ENCODE assay signal across 24 cellular contexts in genomic region chr2:43958397-43959275, GRCh38. TPM values are rescaled to one million over a fixed set of nuclear protein-coding genes. Genes with fewer than 3 reads are reported as not detected.
DNase-seq lines count a peak whose midpoint lies in the region; ATAC-seq, FAIRE-seq and TF ChIP-seq lines count a peak whose summit lies in the region.
"Had no signal": no experiment of that assay in that cellular context is flagged by ENCODE, and none has a peak within 500 bp of the region (broad histone marks: within the 10 kb centered on the region; RNA-seq: fewer than 3 reads in every experiment).

No MANE protein-coding gene starts in this region.

- peak overlapping the region; percentile 55 for H3K27ac Mint-ChIP-seq in mesothelial cell of epicardium
- H3K27ac Mint-ChIP-seq: CD4-positive, alpha-beta T cell; GM23338; IgD-negative memory B cell had no signal

- H3K9ac ChIP-seq in K562 (ENCODE audit: insufficient read depth in 1 of 2, low read depth in 2 of 2, low read length in 2 of 2), result no peak overlapping the region
- H3K9ac ChIP-seq: BLaER1 treated with 17β-estradiol and CSF1 and Interleukin-3, amounts not matched to agents 10 nM and 100 nM had no signal

- TF ChIP-seq EP300 in K562 (IDR thresholded peaks at IDR 0.05; ENCODE audit: low read length), result no peak

- H4K20me1 ChIP-seq in K562 (replicated peaks; ENCODE audit: control insufficient read depth, insufficient read depth, low read length), result no peaks in the 10 kb centered on the region
- H4K20me1 ChIP-seq in osteoblast (ENCODE audit: insufficient read depth, low read length), result no peaks in the 10 kb centered on the region

- 88% methylated on average over 5 of the region's 5 CpGs for WGBS in K562 (ENCODE audit: insufficient coverage, low coverage, missing lambda C conversion rate)

- H3K27me3 Mint-ChIP-seq in mesothelial cell of epicardium (ENCODE audit: low read depth), result no peaks in the 10 kb centered on the region
- H3K27me3 Mint-ChIP-seq: CD4-positive, alpha-beta T cell; IgD-negative memory B cell had no signal

- BruUV-seq in K562 (replicated peaks; lab: Mats Ljungman, UMichigan), result no TSS peak

- H3K79me2 ChIP-seq in K562 (ENCODE audit: control insufficient read depth, insufficient read depth, low read length), result peaks cover 2% of the 10 kb centered on the region; the same call in 1 of the 3 replicates
- H3K79me2 ChIP-seq in osteoblast (ENCODE audit: insufficient read depth, low read length), result no peaks in the 10 kb centered on the region

- no peaks in the 10 kb centered on the region for H3K9me1 ChIP-seq in K562 (ENCODE audit: control insufficient read depth, insufficient read depth, low read length)

- H3K9me3 ChIP-seq in cardiac muscle cell (ENCODE audit: low read depth) (no peaks in the 10 kb centered on the region), K562 (replicated peaks; ENCODE audit: control insufficient read depth, insufficient read depth, low read depth, low read length) (no peaks in the 10 kb centered on the region), osteoblast (ENCODE audit: low read depth, low read length) (no peaks in the 10 kb centered on the region)
- H3K9me3 ChIP-seq: BLaER1 treated with 17β-estradiol and CSF1 and Interleukin-3, amounts not matched to agents 10 nM and 100 nM had no signal

- DNase-seq in cardiac muscle cell (ENCODE audit: low read depth in 1 of 2, low spot score in 1 of 2) (peak in 1 of 2 donors; percentile 7), left cardiac atrium (no peak), K562 (ENCODE audit: extremely low read depth in 1 of 4, low spot score in 3 of 4) (no peak), mesothelial cell of epicardium (ENCODE audit: low spot score in 2 of 2, unreplicated experiment in 2 of 2) (no peak), osteoblast (ENCODE audit: insufficient read length, low spot score, missing footprints) (no peak), foreskin keratinocyte (no peak)
- DNase-seq: AML-193; CD4-positive, alpha-beta T cell; H9; NCI-H1048; NCI-H1417; NCI-H1694; NCI-H2029 treated with DMSO at 0.1 percent for 48 hours; NCI-H2227 treated with DMSO at 0.1 percent for 48 hours; NCI-H526 treated with DMSO at 0.1 percent for 48 hours; Right ventricle myocardium superior; RPMI8226 had no signal

- no peak overlapping the region for H3K4me3 Mint-ChIP-seq in mesothelial cell of epicardium
- H3K4me3 Mint-ChIP-seq: CD4-positive, alpha-beta T cell; GM23338; H9; IgD-negative memory B cell had no signal

- ATAC-seq in left cardiac atrium, result no peak
- no peak for ATAC-seq in K562
- ATAC-seq in GM19455 (IDR thresholded peaks at IDR 0.05; ENCODE audit: unreplicated experiment), result no peak
- no peak for ATAC-seq in foreskin keratinocyte
- ATAC-seq: GM23338 had no signal

- intact Hi-C loops in left cardiac atrium (cut with DNase I) (no loop called here), K562 (cut with micrococcal nuclease) (no loop called here)

- no peak for TF ChIP-seq POLR2A in K562 (conservative IDR thresholded peaks at IDR 0.05)

- POLR2A ChIA-PET in K562 (lab: Yijun Ruan, JAX), result interaction anchor here (1.9 kb wide), 1 partner anchor 11 kb away, joined by 5 read pairs; no protein-coding TSS in a partner anchor

- H3K27ac ChIP-seq in cardiac muscle cell, result peak overlapping the region; percentile 30
- no peak overlapping the region for H3K27ac ChIP-seq in K562 (ENCODE audit: extremely low read depth, low read depth, low read length)
- no peak overlapping the region for H3K27ac ChIP-seq in osteoblast (ENCODE audit: low read depth, low read length)
- H3K27ac ChIP-seq in foreskin keratinocyte, result no peak overlapping the region
- H3K27ac ChIP-seq: BLaER1 treated with 17β-estradiol and CSF1 and Interleukin-3, amounts not matched to agents 10 nM and 100 nM had no signal

- H3K4me1 ChIP-seq in cardiac muscle cell (ENCODE audit: low read depth), result peaks cover 5% of the 10 kb centered on the region
- no peaks in the 10 kb centered on the region for H3K4me1 ChIP-seq in K562 (replicated peaks in 1 of 2; ENCODE audit: control insufficient read depth in 2 of 2, insufficient read depth in 2 of 2, low read length in 2 of 2)
- H3K4me1 ChIP-seq in osteoblast (ENCODE audit: insufficient read depth, low read length), result no peaks in the 10 kb centered on the region
- H3K4me1 ChIP-seq in foreskin keratinocyte, result no peaks in the 10 kb centered on the region
- H3K4me1 ChIP-seq: BLaER1 treated with 17β-estradiol and CSF1 and Interleukin-3, amounts not matched to agents 10 nM and 100 nM had no signal

- CTCF ChIA-PET in K562 (lab: Yijun Ruan, JAX; ENCODE audit: low intra/inter-chr PET ratio), result no interaction called here

- H3K36me3 ChIP-seq in cardiac muscle cell, result peaks cover 66% of the 10 kb centered on the region
- peaks cover 99% of the 10 kb centered on the region for H3K36me3 ChIP-seq in K562 (ENCODE audit: control insufficient read depth, insufficient read depth, low read length)
- H3K36me3 ChIP-seq in osteoblast (ENCODE audit: insufficient read depth, low read length), result peaks cover 62% of the 10 kb centered on the region

- H3K36me3 Mint-ChIP-seq in mesothelial cell of epicardium, result peaks cover 44% of the 10 kb centered on the region

- H3K4me3 ChIP-seq in cardiac muscle cell, result no peak overlapping the region
- H3K4me3 ChIP-seq in K562, result no peak overlapping the region
- no peak overlapping the region for H3K4me3 ChIP-seq in osteoblast (ENCODE audit: insufficient read depth, low read length)
- H3K4me3 ChIP-seq: BLaER1 treated with 17β-estradiol and CSF1 and Interleukin-3, amounts not matched to agents 10 nM and 100 nM; GM23338 had no signal

- H3K4me1 Mint-ChIP-seq in mesothelial cell of epicardium, result peaks cover 8% of the 10 kb centered on the region
- H3K4me1 Mint-ChIP-seq: GM23338, H9, IgD-negative memory B cell had no signal

- H3K4me2 ChIP-seq in K562 (ENCODE audit: insufficient read depth, low read length) (no peak overlapping the region), osteoblast (ENCODE audit: insufficient read depth, low read length) (no peak overlapping the region)
- H3K4me2 ChIP-seq: BLaER1 treated with 17β-estradiol and CSF1 and Interleukin-3, amounts not matched to agents 10 nM and 100 nM; GM23338 had no signal

- in situ Hi-C loops in K562 (cut with MboI), result no loop called here

- H3K27me3 ChIP-seq in cardiac muscle cell (no peaks in the 10 kb centered on the region), K562 (ENCODE audit: control insufficient read depth in 2 of 2, insufficient read depth in 2 of 2, low read length in 2 of 2) (no peaks in the 10 kb centered on the region), osteoblast (ENCODE audit: insufficient read depth, low read length) (no peaks in the 10 kb centered on the region), foreskin keratinocyte (no peaks in the 10 kb centered on the region)
- H3K27me3 ChIP-seq: BLaER1 treated with 17β-estradiol and CSF1 and Interleukin-3, amounts not matched to agents 10 nM and 100 nM had no signal

- no peak for TF ChIP-seq RAD21 in K562 (CRISPR knock-in tag; conservative IDR thresholded peaks at IDR 0.05 in 1 of 2, IDR thresholded peaks at IDR 0.05 in 1 of 2)

- H3K9me3 Mint-ChIP-seq in mesothelial cell of epicardium, result no peaks in the 10 kb centered on the region
- H3K9me3 Mint-ChIP-seq: CD4-positive, alpha-beta T cell; GM23338; H9; IgD-negative memory B cell had no signal

- TF ChIP-seq CTCF in cardiac muscle cell (IDR thresholded peaks at IDR 0.05; ENCODE audit: low read depth, low read length) (no peak), K562 (IDR thresholded peaks at IDR 0.05 in 2 of 3, conservative IDR thresholded peaks at IDR 0.05 in 1 of 3; ENCODE audit: insufficient read depth in 2 of 3, low read depth in 1 of 3, low read length in 3 of 3) (no peak), mesothelial cell of epicardium (IDR thresholded peaks at IDR 0.05; ENCODE audit: unreplicated experiment) (no peak), osteoblast (IDR thresholded peaks at IDR 0.05; ENCODE audit: extremely low read depth, low read depth, low read length) (no peak), foreskin keratinocyte (conservative IDR thresholded peaks at IDR 0.05) (no peak)

- H2AFZ ChIP-seq in K562 (ENCODE audit: low read depth, low read length) (no peak overlapping the region), osteoblast (ENCODE audit: low read length) (no peak overlapping the region)
- H2AFZ ChIP-seq: GM23338 had no signal

- peak; percentile 58 for FAIRE-seq in K562 (lab: Jason Lieb, UNC)
- FAIRE-seq: A204.1, D721Med, GM18507 had no signal

TF ChIP-seq in K562, 482 proteins besides CTCF, POLR2A, EP300 and RAD21 (continues in another document):
- no peak for TF ChIP-seq ARHGAP35 (IDR thresholded peaks at IDR 0.05; ENCODE audit: partially characterized antibody)
- no peak for TF ChIP-seq ZNF140 (CRISPR knock-in tag; IDR thresholded peaks at IDR 0.05)
- TF ChIP-seq DDX20 (tag; IDR thresholded peaks at IDR 0.05; ENCODE audit: low read depth), result no peak
- TF ChIP-seq HIVEP1 (CRISPR knock-in tag; IDR thresholded peaks at IDR 0.05), result no peak
- 0 out of 2 replicates have a peak, but pooled peaks have one; percentile 65 for TF ChIP-seq SRSF1 (IDR thresholded peaks at IDR 0.05; ENCODE audit: low read depth, low read length)
- TF ChIP-seq ZC3H8 (IDR thresholded peaks at IDR 0.05), result no peak
- TF ChIP-seq PCBP1 (IDR thresholded peaks at IDR 0.05; ENCODE audit: low read depth, low read length, poor library complexity, severe bottlenecking), result no peak

RNA-seq across cellular contexts. Expression of gene LRPPRC, which starts 37.2 kb away (rescaled TPM):
- total RNA-seq in cardiac muscle cell (61.7 and 71.9 TPM in 2 replicates), left cardiac atrium (10 to 100 TPM; 64.4 to 96.9 TPM), K562 (2014; rRNA removed) (83.2 and 88.6 TPM in 2 replicates), K562 (2014; rRNA removed; fragmentation: Illumina TruSeq; extraction: Trizol) (182 and 214 TPM in 2 replicates), K562 (2015; rRNA removed; fragmentation: Illumina TruSeq; extraction: Trizol) (162 and 178 TPM in 2 replicates), K562 (2021) (214 and 225 TPM in 2 replicates), mesothelial cell of epicardium (99.9 to 105 TPM (median 99.9 TPM) in 3 replicates), osteoblast (57.2 and 58.6 TPM in 2 replicates), foreskin keratinocyte (66.6 and 78.6 TPM in 2 replicates)
- polyA plus RNA-seq in cardiac muscle cell (39.5 and 48.4 TPM in 2 replicates), K562 (2011; rRNA removed) (155 and 198 TPM in 2 replicates), K562 (2014; fragmentation: Illumina TruSeq; extraction: Trizol) (127 and 138 TPM in 2 replicates), K562 (2014; fragmentation: Nextera tagmentation; extraction: Ambion mirVana) (10 to 100 TPM; 41.5 to 54.8 TPM), K562 (2014; rRNA removed) (96.3 and 104 TPM in 2 replicates), foreskin keratinocyte (36.6 and 44.7 TPM in 2 replicates)
- total RNA-seq in K562 (2011; cell fraction: chromatin; rRNA removed; ENCODE audit: low replicate concordance), result 146 and 424 TPM in 2 replicates
- 45.0 and 62.9 TPM in 2 replicates for total RNA-seq in K562 (2011; cell fraction: nucleolus; rRNA removed)
- 116 and 165 TPM in 2 replicates for total RNA-seq in K562 (2011; cell fraction: nucleoplasm; rRNA removed)
- polyA plus RNA-seq in K562 (2011; cell fraction: cytosol; rRNA removed), result 25.3 and 74.7 TPM in 2 replicates
- polyA plus RNA-seq in K562 (2011; cell fraction: nucleus; rRNA removed), result 88.2 and 105 TPM in 2 replicates
- polyA plus RNA-seq in K562 (2012), result 82.8 and 105 TPM in 2 replicates
- polyA minus RNA-seq in K562 (2011; rRNA and poly(A)+ RNA removed), result 447 and 467 TPM in 2 replicates
- polyA minus RNA-seq in K562 (2011; cell fraction: cytosol; rRNA and poly(A)+ RNA removed), result 250 and 275 TPM in 2 replicates
- 101 and 139 TPM in 2 replicates for polyA minus RNA-seq in K562 (2011; cell fraction: nucleus; rRNA and poly(A)+ RNA removed)
